8 cellular contexts compared by ENCODE assay signal in genomic region chr3:111071257-111072015, GRCh38. TPM values are rescaled to one million over a fixed set of nuclear protein-coding genes. Genes with fewer than 3 reads are reported as not detected.
DNase-seq lines count a peak whose midpoint lies in the region; ATAC-seq and TF ChIP-seq lines count a peak whose summit lies in the region.

A gene with protein sequence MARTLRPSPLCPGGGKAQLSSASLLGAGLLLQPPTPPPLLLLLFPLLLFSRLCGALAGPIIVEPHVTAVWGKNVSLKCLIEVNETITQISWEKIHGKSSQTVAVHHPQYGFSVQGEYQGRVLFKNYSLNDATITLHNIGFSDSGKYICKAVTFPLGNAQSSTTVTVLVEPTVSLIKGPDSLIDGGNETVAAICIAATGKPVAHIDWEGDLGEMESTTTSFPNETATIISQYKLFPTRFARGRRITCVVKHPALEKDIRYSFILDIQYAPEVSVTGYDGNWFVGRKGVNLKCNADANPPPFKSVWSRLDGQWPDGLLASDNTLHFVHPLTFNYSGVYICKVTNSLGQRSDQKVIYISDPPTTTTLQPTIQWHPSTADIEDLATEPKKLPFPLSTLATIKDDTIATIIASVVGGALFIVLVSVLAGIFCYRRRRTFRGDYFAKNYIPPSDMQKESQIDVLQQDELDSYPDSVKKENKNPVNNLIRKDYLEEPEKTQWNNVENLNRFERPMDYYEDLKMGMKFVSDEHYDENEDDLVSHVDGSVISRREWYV (plus strand): TSS chr3:111071816. CDS start chr3:111072018, 202 bp downstream.

- peaks cover 5 to 13% of the 10 kb centered on the region in 2 donors for H3K36me3 Mint-ChIP-seq in activated naive CD4-positive, alpha-beta T cell treated with anti-CD3 and anti-CD28 coated beads, Interleukin-2, amount 50 U/mL, for 72 hours
- peaks cover 7% of the 10 kb centered on the region for H3K36me3 Mint-ChIP-seq in neural progenitor cell
- H3K36me3 Mint-ChIP-seq in stimulated activated naive CD8-positive, alpha-beta T cell treated with anti-CD3 and anti-CD28 coated beads, Interleukin-15, Interleukin-2, amounts not matched to agents 100 ng/mL and 50 ng/mL, for 24 hours (ENCODE audit: low read depth): no peaks in the 10 kb centered on the region

- H3K4me1 Mint-ChIP-seq in neural progenitor cell: peaks cover 43% of the 10 kb centered on the region
- H3K4me1 Mint-ChIP-seq in stimulated activated naive CD8-positive, alpha-beta T cell treated with anti-CD3 and anti-CD28 coated beads, Interleukin-15, Interleukin-2, amounts not matched to agents 100 ng/mL and 50 ng/mL, for 24 hours (ENCODE audit: low read depth): peaks cover 30% of the 10 kb centered on the region

- peak; percentile 78 for ATAC-seq in GM19455 (IDR thresholded peaks at IDR 0.05; ENCODE audit: unreplicated experiment)
- peak; percentile 91 to 97 for ATAC-seq in activated naive CD4-positive, alpha-beta T cell treated with anti-CD3 and anti-CD28 coated beads, Interleukin-2, amount 50 U/mL, for 72 hours
- ATAC-seq in gastroesophageal sphincter: peak; percentile 94

- H4K20me1 ChIP-seq in neural progenitor cell (ENCODE audit: low read depth): peaks cover 31% of the 10 kb centered on the region

- peak within 1 kb of the TSS; percentile 94 for H2AFZ ChIP-seq in neural progenitor cell (replicated peaks)

- H3K36me3 ChIP-seq in SJCRH30: no peaks in the 10 kb centered on the region
- no peaks in the 10 kb centered on the region for H3K36me3 ChIP-seq in gastroesophageal sphincter
- no peaks in the 10 kb centered on the region for H3K36me3 ChIP-seq in neural progenitor cell

- H3F3A ChIP-seq in neural progenitor cell (ENCODE audit: low read depth): peaks cover 22% of the 10 kb centered on the region

- H3K4me2 ChIP-seq in neural progenitor cell: peak within 1 kb of the TSS; percentile 91

- H3K9me3 ChIP-seq in SJCRH30 (replicated peaks) (no peaks in the 10 kb centered on the region), gastroesophageal sphincter (no peaks in the 10 kb centered on the region), neural progenitor cell (ENCODE audit: low read depth) (no peaks in the 10 kb centered on the region)

- TF ChIP-seq POLR2A in gastroesophageal sphincter (IDR thresholded peaks at IDR 0.05): peak; percentile 54 to 57

- H3K4me1 ChIP-seq in SJCRH30 (0 out of 2 replicates have a peak, but pooled peaks cover 5% of the 10 kb centered on the region), gastroesophageal sphincter (peaks cover 0 to 49% (median 0%) of the 10 kb centered on the region in 3 donors), neural progenitor cell (peaks cover 49% of the 10 kb centered on the region)

- H3K27ac Mint-ChIP-seq in activated naive CD4-positive, alpha-beta T cell treated with anti-CD3 and anti-CD28 coated beads, Interleukin-2, amount 50 U/mL, for 72 hours: peak within 1 kb of the TSS; percentile 45 to 68
- H3K27ac Mint-ChIP-seq in neural progenitor cell: peak within 1 kb of the TSS; percentile 97
- H3K27ac Mint-ChIP-seq in stimulated activated naive CD8-positive, alpha-beta T cell treated with anti-CD3 and anti-CD28 coated beads, Interleukin-15, Interleukin-2, amounts not matched to agents 100 ng/mL and 50 ng/mL, for 24 hours: peak within 1 kb of the TSS; percentile 69

- WGBS in gastroesophageal sphincter (ENCODE audit: low coverage in 1 of 2), 2 donors: 3 to 7% methylated on average over 3 to 17 of the region's 77 CpGs

- H3K27me3 ChIP-seq in SJCRH30: no peaks in the 10 kb centered on the region
- no peaks in the 10 kb centered on the region for H3K27me3 ChIP-seq in gastroesophageal sphincter
- H3K27me3 ChIP-seq in neural progenitor cell: no peaks in the 10 kb centered on the region

- H3K27ac ChIP-seq in C4-2B: peak within 1 kb of the TSS; percentile 58
- peak within 1 kb of the TSS; percentile 90 for H3K27ac ChIP-seq in SJCRH30
- peak within 1 kb of the TSS; percentile 87 to 98 (median 94) for H3K27ac ChIP-seq in gastroesophageal sphincter
- H3K27ac ChIP-seq in neural progenitor cell: peak within 1 kb of the TSS; percentile 88

- DNase-seq in HT-29 (ENCODE audit: low spot score) (peak; percentile 96), SJCRH30 (peak; percentile 96), neural progenitor cell (ENCODE audit: low spot score) (peak; percentile 95)
- DNase-seq in activated naive CD4-positive, alpha-beta T cell treated with anti-CD3 and anti-CD28 coated beads, Interleukin-2, amount 50 U/mL, for 72 hours (ENCODE audit: low spot score in 2 of 2): peak; percentile 76 to 82

- H3K9ac ChIP-seq in neural progenitor cell: peak within 1 kb of the TSS; percentile 84

- H3K4me3 ChIP-seq in SJCRH30 (peak within 1 kb of the TSS; percentile 99), gastroesophageal sphincter (peak within 1 kb of the TSS; percentile 84 to 88), neural progenitor cell (peak within 1 kb of the TSS; percentile 87)

- TF ChIP-seq CTCF in C4-2B (conservative IDR thresholded peaks at IDR 0.05): no peak
- TF ChIP-seq CTCF in gastroesophageal sphincter (IDR thresholded peaks at IDR 0.05): peak in 1 of 4 experiments; percentile 18
- TF ChIP-seq CTCF in neural progenitor cell (IDR thresholded peaks at IDR 0.05): no peak

- H3K4me3 Mint-ChIP-seq in neural progenitor cell: peak within 1 kb of the TSS; percentile 99
- H3K4me3 Mint-ChIP-seq in stimulated activated naive CD8-positive, alpha-beta T cell treated with anti-CD3 and anti-CD28 coated beads, Interleukin-15, Interleukin-2, amounts not matched to agents 100 ng/mL and 50 ng/mL, for 24 hours: peak within 1 kb of the TSS; percentile 88

- H3K9me3 Mint-ChIP-seq in activated naive CD4-positive, alpha-beta T cell treated with anti-CD3 and anti-CD28 coated beads, Interleukin-2, amount 50 U/mL, for 72 hours: no peaks in the 10 kb centered on the region
- H3K9me3 Mint-ChIP-seq in neural progenitor cell: peaks cover 3% of the 10 kb centered on the region
- no peaks in the 10 kb centered on the region for H3K9me3 Mint-ChIP-seq in stimulated activated naive CD8-positive, alpha-beta T cell treated with anti-CD3 and anti-CD28 coated beads, Interleukin-15, Interleukin-2, amounts not matched to agents 100 ng/mL and 50 ng/mL, for 24 hours

- no peaks in the 10 kb centered on the region for H3K27me3 Mint-ChIP-seq in neural progenitor cell (ENCODE audit: insufficient read depth, low read depth)
- H3K27me3 Mint-ChIP-seq in stimulated activated naive CD8-positive, alpha-beta T cell treated with anti-CD3 and anti-CD28 coated beads, Interleukin-15, Interleukin-2, amounts not matched to agents 100 ng/mL and 50 ng/mL, for 24 hours: peaks cover 53% of the 10 kb centered on the region

- no peak for TF ChIP-seq EP300 in gastroesophageal sphincter (IDR thresholded peaks at IDR 0.05)

- H3K79me2 ChIP-seq in neural progenitor cell (ENCODE audit: low read depth): peaks cover 68% of the 10 kb centered on the region

RNA-seq across cellular contexts. Expression of the gene that starts here (rescaled TPM):
- 16.1 and 18.6 TPM in 2 replicates for total RNA-seq in HT-29 (2014; rRNA removed; shearing (Covaris generic))
- 53.5 and 70.8 TPM in 2 replicates for total RNA-seq in SJCRH30 (2014; rRNA removed; shearing (Covaris generic))
- total RNA-seq in activated naive CD4-positive, alpha-beta T cell treated with anti-CD3 and anti-CD28 coated beads, Interleukin-2, amount 50 U/mL, for 72 hours: 1 to 10 TPM; 3.5 to 5.9 TPM
- total RNA-seq in gastroesophageal sphincter (10 to 100 TPM; 22.3 to 45.1 (median 31.1) TPM), neural progenitor cell (ENCODE audit: low replicate concordance) (39.8 and 71.5 TPM in 2 replicates)

Comparison
In these comparisons a context has a peak if more than half of its experiments do, and no peak if none do; other contexts are left out.
1. Peak in every context shown above with its lines: DNase-seq, ATAC-seq, H3K4me3 ChIP-seq and H3K27ac ChIP-seq.